Comparison of ENCODE assay signal across 8 cellular contexts in the genomic region with DNA sequence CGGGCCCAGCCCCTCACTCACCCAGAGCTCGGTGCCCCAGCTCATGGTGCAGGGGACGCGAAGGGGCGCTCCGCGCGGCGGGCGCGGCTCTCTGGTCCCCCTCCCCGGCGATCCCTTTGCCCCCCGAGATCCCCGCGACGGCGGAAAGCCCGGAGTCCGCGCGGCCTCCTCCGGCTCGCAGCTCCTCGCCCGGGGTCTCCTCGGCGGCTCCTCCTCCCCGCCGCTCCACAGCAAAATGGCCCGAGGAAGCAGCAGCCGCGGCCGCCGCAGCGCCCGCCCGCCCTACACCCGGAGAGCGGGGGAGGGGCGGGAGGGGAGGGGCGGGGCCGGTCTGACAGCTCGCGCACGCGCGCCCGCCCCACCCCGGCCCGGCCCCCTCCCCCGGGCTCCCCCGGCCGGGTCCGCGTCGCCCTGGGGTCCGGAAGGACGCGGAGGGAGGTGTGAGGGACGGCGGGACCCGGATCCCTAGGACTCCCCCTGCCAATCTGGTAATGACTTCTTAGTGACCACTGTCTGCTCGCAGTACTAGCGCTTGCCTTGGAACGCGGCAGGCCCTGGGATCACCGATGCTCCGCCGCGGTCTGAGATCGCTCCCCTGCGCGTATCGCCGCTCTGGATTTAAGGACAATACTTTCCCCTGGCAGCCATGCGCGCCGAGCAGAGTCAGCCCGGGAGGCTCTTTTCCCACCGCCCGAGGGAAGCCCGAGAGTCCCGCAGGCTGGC. TPM values are rescaled to one million over a fixed set of nuclear protein-coding genes. Genes with fewer than 3 reads are reported as not detected.
DNase-seq lines count a peak whose midpoint lies in the region; ATAC-seq and TF ChIP-seq lines count a peak whose summit lies in the region.

A gene (minus strand): TSS at position 259 of the 723 bp plus-strand sequence. CDS start 214 bp downstream, at position 45.

- H3K9me3 ChIP-seq in liver (ENCODE audit: control insufficient read depth in 4 of 4, low read length in 3 of 4): no peaks in the 10 kb centered on the region

- H3K4me3 ChIP-seq in GM08714 (ENCODE audit: low read length) (peak within 1 kb of the TSS; percentile 94), liver (ENCODE audit: low read depth in 1 of 3, low read length in 3 of 3) (peak within 1 kb of the TSS; percentile 59 to 95 (median 71))

- DNase-seq in NCI-H460 (ENCODE audit: extremely low read depth, low read depth) (peak; percentile 64), dermis microvascular lymphatic vessel endothelial cell (ENCODE audit: low read depth in 2 of 2) (peak; percentile 43 to 85), HPDE6-E6E7 (ENCODE audit: extremely low spot score) (no peak)
- peak; percentile 86 for DNase-seq in activated CD4-positive, alpha-beta memory T cell treated with anti-CD3 and anti-CD28 coated beads for 36 hours
- peak; percentile 76 to 77 for DNase-seq in stimulated activated CD4-positive, alpha-beta T cell treated with anti-CD3 and anti-CD28 coated beads, Interleukin-2, amount 100 ng/mL, for 48 hours

- POLR2A ChIA-PET in activated CD4-positive, alpha-beta memory T cell treated with anti-CD3 and anti-CD28 coated beads for 36 hours (lab: Charles Lee): interaction anchor here (0.5 to 7.0 kb wide), 21 partner anchors 9 to 1602 kb away, joined by 3 to 88 read pairs (median 4); a partner anchor contains a TSS

- peaks cover 26% of the 10 kb centered on the region for H3K36me3 Mint-ChIP-seq in activated CD4-positive, alpha-beta memory T cell treated with anti-CD3 and anti-CD28 coated beads for 36 hours

- peaks cover 37% of the 10 kb centered on the region for H3K4me1 Mint-ChIP-seq in activated CD4-positive, alpha-beta memory T cell treated with anti-CD3 and anti-CD28 coated beads for 36 hours (ENCODE audit: low read depth)

- no peaks in the 10 kb centered on the region for H3K27me3 ChIP-seq in liver (ENCODE audit: control insufficient read depth in 4 of 4, insufficient read depth in 4 of 4, low read length in 3 of 4)

- WGBS in liver: under 1% methylated on average over 84 of the region's 84 CpGs

- no peaks in the 10 kb centered on the region for H3K9me3 Mint-ChIP-seq in activated CD4-positive, alpha-beta memory T cell treated with anti-CD3 and anti-CD28 coated beads for 36 hours

- no peaks in the 10 kb centered on the region for H3K36me3 ChIP-seq in liver (ENCODE audit: control insufficient read depth in 4 of 4, insufficient read depth in 3 of 4, low read depth in 1 of 4, low read length in 3 of 4)

- H3K27ac ChIP-seq in liver (ENCODE audit: low read depth in 1 of 2, low read length in 2 of 2): peak within 1 kb of the TSS; percentile 90 to 91

- CTCF ChIA-PET in activated CD4-positive, alpha-beta memory T cell treated with anti-CD3 and anti-CD28 coated beads for 36 hours (lab: Charles Lee): interaction anchor here (1.0 kb wide), 2 partner anchors 9 to 158 kb away, joined by 3 to 4 read pairs; no protein-coding TSS in a partner anchor

- peak within 1 kb of the TSS; percentile 99 for H3K27ac Mint-ChIP-seq in activated CD4-positive, alpha-beta memory T cell treated with anti-CD3 and anti-CD28 coated beads for 36 hours

- intact Hi-C loops in activated CD4-positive, alpha-beta memory T cell treated with anti-CD3 and anti-CD28 coated beads for 36 hours (cut with micrococcal nuclease): no loop called here

- H3K4me1 ChIP-seq in liver (ENCODE audit: control insufficient read depth in 4 of 4, insufficient read depth in 4 of 4, low read length in 3 of 4): peaks cover 2 to 21% (median 17%) of the 10 kb centered on the region in 4 donors

- no peak for TF ChIP-seq RAD21 in liver (IDR thresholded peaks at IDR 0.05)

- peak within 1 kb of the TSS; percentile 84 to 87 for H3K9ac ChIP-seq in liver (ENCODE audit: low read depth in 1 of 2, low read length in 2 of 2)

- peak; percentile 41 for ATAC-seq in HG02852 (IDR thresholded peaks at IDR 0.05; ENCODE audit: unreplicated experiment)

- no peak for TF ChIP-seq CTCF in liver (IDR thresholded peaks at IDR 0.05; ENCODE audit: low read depth, low read length, missing input control)

- H3K27me3 Mint-ChIP-seq in activated CD4-positive, alpha-beta memory T cell treated with anti-CD3 and anti-CD28 coated beads for 36 hours: no peaks in the 10 kb centered on the region

- H3K4me3 Mint-ChIP-seq in activated CD4-positive, alpha-beta memory T cell treated with anti-CD3 and anti-CD28 coated beads for 36 hours: peak within 1 kb of the TSS; percentile 98

TF ChIP-seq in liver, 16 proteins besides CTCF, POLR2A, EP300 and RAD21:
- TF ChIP-seq, protein P1, sequence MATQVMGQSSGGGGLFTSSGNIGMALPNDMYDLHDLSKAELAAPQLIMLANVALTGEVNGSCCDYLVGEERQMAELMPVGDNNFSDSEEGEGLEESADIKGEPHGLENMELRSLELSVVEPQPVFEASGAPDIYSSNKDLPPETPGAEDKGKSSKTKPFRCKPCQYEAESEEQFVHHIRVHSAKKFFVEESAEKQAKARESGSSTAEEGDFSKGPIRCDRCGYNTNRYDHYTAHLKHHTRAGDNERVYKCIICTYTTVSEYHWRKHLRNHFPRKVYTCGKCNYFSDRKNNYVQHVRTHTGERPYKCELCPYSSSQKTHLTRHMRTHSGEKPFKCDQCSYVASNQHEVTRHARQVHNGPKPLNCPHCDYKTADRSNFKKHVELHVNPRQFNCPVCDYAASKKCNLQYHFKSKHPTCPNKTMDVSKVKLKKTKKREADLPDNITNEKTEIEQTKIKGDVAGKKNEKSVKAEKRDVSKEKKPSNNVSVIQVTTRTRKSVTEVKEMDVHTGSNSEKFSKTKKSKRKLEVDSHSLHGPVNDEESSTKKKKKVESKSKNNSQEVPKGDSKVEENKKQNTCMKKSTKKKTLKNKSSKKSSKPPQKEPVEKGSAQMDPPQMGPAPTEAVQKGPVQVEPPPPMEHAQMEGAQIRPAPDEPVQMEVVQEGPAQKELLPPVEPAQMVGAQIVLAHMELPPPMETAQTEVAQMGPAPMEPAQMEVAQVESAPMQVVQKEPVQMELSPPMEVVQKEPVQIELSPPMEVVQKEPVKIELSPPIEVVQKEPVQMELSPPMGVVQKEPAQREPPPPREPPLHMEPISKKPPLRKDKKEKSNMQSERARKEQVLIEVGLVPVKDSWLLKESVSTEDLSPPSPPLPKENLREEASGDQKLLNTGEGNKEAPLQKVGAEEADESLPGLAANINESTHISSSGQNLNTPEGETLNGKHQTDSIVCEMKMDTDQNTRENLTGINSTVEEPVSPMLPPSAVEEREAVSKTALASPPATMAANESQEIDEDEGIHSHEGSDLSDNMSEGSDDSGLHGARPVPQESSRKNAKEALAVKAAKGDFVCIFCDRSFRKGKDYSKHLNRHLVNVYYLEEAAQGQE (IDR thresholded peaks at IDR 0.05): peak; percentile 26
- TF ChIP-seq HNF4A (conservative IDR thresholded peaks at IDR 0.05) (no peak), FOXA2 (IDR thresholded peaks at IDR 0.05) (no peak), TAF1 (conservative IDR thresholded peaks at IDR 0.05) (peak; percentile 72), YY1 (IDR thresholded peaks at IDR 0.05) (peak; percentile 45), JUND (IDR thresholded peaks at IDR 0.05) (no peak), HNF4G (IDR thresholded peaks at IDR 0.05) (no peak)
- TF ChIP-seq, protein P2, sequence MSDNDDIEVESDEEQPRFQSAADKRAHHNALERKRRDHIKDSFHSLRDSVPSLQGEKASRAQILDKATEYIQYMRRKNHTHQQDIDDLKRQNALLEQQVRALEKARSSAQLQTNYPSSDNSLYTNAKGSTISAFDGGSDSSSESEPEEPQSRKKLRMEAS (IDR thresholded peaks at IDR 0.05): no peak

RNA-seq across cellular contexts. Expression of the gene that starts here (rescaled TPM):
- total RNA-seq in NCI-H460 (2014; rRNA removed; shearing (Covaris generic)): 33.1 and 39.1 TPM in 2 replicates
- polyA plus RNA-seq in NCI-H460 (2014; cell fraction: nucleus; rRNA removed): 7.4 and 8.9 TPM in 2 replicates
- 100 to 1,000 TPM; 215 to 228 TPM for total RNA-seq in activated CD4-positive, alpha-beta memory T cell treated with anti-CD3 and anti-CD28 coated beads for 36 hours
- total RNA-seq in dermis microvascular lymphatic vessel endothelial cell (35.0 and 37.4 TPM in 2 replicates), liver (10 to 100 TPM; 15.0 to 15.6 TPM)
- polyA plus RNA-seq in liver: 1 to 10 TPM; 6.6 to 9.7 TPM
